ENCODE assay signal across 8 cellular contexts in the genomic region with DNA sequence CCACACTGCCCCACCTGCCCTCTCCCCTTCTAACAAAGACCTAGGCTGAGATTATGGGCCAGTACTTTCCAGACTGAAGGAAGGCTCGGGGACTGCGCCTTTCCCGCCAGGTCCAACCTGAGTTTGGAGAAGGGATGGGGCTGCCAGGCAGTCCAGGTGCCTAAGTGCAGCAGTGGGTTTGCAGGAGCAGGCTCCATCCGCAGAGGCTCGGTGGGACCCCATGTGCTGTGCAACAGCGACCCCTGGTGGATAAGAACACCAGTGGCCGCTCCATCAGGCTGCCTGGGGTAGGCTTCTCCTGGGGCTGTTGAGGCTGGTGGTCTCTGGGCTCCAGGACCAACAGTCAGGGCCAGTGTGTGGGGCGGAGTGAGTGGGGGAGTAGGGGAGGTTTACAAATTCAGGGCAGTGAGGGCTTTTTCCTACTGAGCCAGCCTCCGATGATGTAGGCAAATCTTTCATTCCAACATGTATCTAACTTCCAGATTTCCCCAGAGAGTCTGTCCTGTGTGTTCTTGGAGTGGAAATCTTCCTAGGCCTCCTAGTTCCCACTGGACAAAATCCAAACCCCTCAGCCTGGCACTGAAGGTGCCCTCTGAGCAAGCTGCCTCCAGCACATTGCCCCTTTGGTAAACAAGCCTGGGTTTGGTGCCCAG.
DNase-seq lines count a peak whose midpoint lies in the region; ATAC-seq and TF ChIP-seq lines count a peak whose summit lies in the region.

No MANE protein-coding gene starts in this region.

- intact Hi-C loops in upper lobe of right lung (cut with DNase I) = loop anchor here (5.0 kb wide), 1 partner anchor 101 kb away; no protein-coding TSS in a partner anchor

- H3K27me3 ChIP-seq in GM06990 (replicated peaks; ENCODE audit: control insufficient read depth, insufficient read depth, low read length) (no peaks in the 10 kb centered on the region), parathyroid adenoma (ENCODE audit: control insufficient read depth, insufficient read depth, low read length) (no peaks in the 10 kb centered on the region), upper lobe of right lung (no peaks in the 10 kb centered on the region)

- ATAC-seq in GM21786 (IDR thresholded peaks at IDR 0.05; ENCODE audit: unreplicated experiment) (peak; percentile 88), upper lobe of right lung (peak; percentile 92)

- peak overlapping the region; percentile 58 for H2AFZ ChIP-seq in parathyroid adenoma

- H3K4me1 ChIP-seq in parathyroid adenoma (peaks cover 8% of the 10 kb centered on the region), upper lobe of right lung (no peaks in the 10 kb centered on the region)

- in situ Hi-C loops in KBM-7 (cut with MboI; ENCODE audit: low pct_unique_long_range_greater_than_20kb, low sequenced_read_pairs) = no loop called here

- H3K27ac ChIP-seq in parathyroid adenoma = peak overlapping the region; percentile 44
- H3K27ac ChIP-seq in upper lobe of right lung = no peak overlapping the region

- no peak overlapping the region for H3K4me3 ChIP-seq in GM06990 (replicated peaks; ENCODE audit: low read depth, low read length)
- H3K4me3 ChIP-seq in parathyroid adenoma (ENCODE audit: low read depth, low read length) = no peak overlapping the region
- no peak overlapping the region for H3K4me3 ChIP-seq in upper lobe of right lung

- H3K79me2 ChIP-seq in parathyroid adenoma = no peaks in the 10 kb centered on the region

- H3K9me3 ChIP-seq in parathyroid adenoma (ENCODE audit: control insufficient read depth, low read length) = no peaks in the 10 kb centered on the region
- H3K9me3 ChIP-seq in upper lobe of right lung = no peaks in the 10 kb centered on the region

- H3K9ac ChIP-seq in parathyroid adenoma = no peak overlapping the region

- DNase-seq in GM06990 (ENCODE audit: extremely low read depth, insufficient read length) (peak; percentile 39), KBM-7 (peak; percentile 58), SK-N-DZ (ENCODE audit: low spot score) (peak; percentile 55), germinal center (ENCODE audit: low spot score) (peak; percentile 81), upper lobe of right lung (peak; percentile 82)
- peak; percentile 58 for DNase-seq in activated gamma-delta T cell treated with anti-CD3 and anti-CD28 coated beads, Interleukin-2, amount 50 U/mL, for 16 hours (ENCODE audit: low read depth)

- H3K4me2 ChIP-seq in parathyroid adenoma (ENCODE audit: low read length) = no peak overlapping the region

- no peaks in the 10 kb centered on the region for H3K36me3 ChIP-seq in GM06990 (ENCODE audit: control insufficient read depth, insufficient read depth, low read length)
- no peaks in the 10 kb centered on the region for H3K36me3 ChIP-seq in parathyroid adenoma (ENCODE audit: control insufficient read depth, insufficient read depth, low read length)
- H3K36me3 ChIP-seq in upper lobe of right lung = no peaks in the 10 kb centered on the region

- TF ChIP-seq CTCF in GM06990 (IDR thresholded peaks at IDR 0.05; ENCODE audit: insufficient read depth, low read length, poor library complexity, severe bottlenecking) (peak; percentile 93), parathyroid adenoma (IDR thresholded peaks at IDR 0.05) (peak; percentile 84), upper lobe of right lung (IDR thresholded peaks at IDR 0.05) (peak; percentile 92)
